8 cellular contexts compared by ENCODE assay signal in genomic region chr19:38318595-38319142, GRCh38. TPM values are rescaled to one million over a fixed set of nuclear protein-coding genes. Genes with fewer than 3 reads are reported as not detected.
DNase-seq lines count a peak whose midpoint lies in the region; ATAC-seq and TF ChIP-seq lines count a peak whose summit lies in the region.

No MANE protein-coding gene starts in this region.

- H3K9ac ChIP-seq in IMR-90 (ENCODE audit: low read depth, low read length): no peak overlapping the region

- no peak overlapping the region for H3K56ac ChIP-seq in IMR-90 (ENCODE audit: extremely low read depth, insufficient read depth, low read length)

- no peak overlapping the region for H4K5ac ChIP-seq in IMR-90 (ENCODE audit: low read depth, low read length)

- no TSS peak for BruUV-seq in IMR-90 (replicated peaks; lab: Mats Ljungman, UMichigan)

- no peaks in the 10 kb centered on the region for H3K36me3 ChIP-seq in CD4-positive, CD25-positive, alpha-beta regulatory T cell (ENCODE audit: control insufficient read depth, insufficient read depth, low read length)
- H3K36me3 ChIP-seq in IMR-90 (ENCODE audit: control insufficient read depth, insufficient read depth, low read length) (no peaks in the 10 kb centered on the region), left lung (no peaks in the 10 kb centered on the region)

- in situ Hi-C loops in IMR-90 (cut with MboI; ENCODE audit: low sequenced_read_pairs): no loop called here

- no peak for TF ChIP-seq POLR2A in IMR-90 (IDR thresholded peaks at IDR 0.05; ENCODE audit: low read depth, low read length)

- H2AK5ac ChIP-seq in IMR-90 (ENCODE audit: low read depth, low read length): no peak overlapping the region

- no peak overlapping the region for H3K4me3 ChIP-seq in CD4-positive, CD25-positive, alpha-beta regulatory T cell (ENCODE audit: low read depth, low read length)
- H3K4me3 ChIP-seq in IMR-90 (ENCODE audit: insufficient read depth, low read depth, low read length) (no peak overlapping the region), left lung (no peak overlapping the region)

- no peaks in the 10 kb centered on the region for H4K20me1 ChIP-seq in IMR-90 (ENCODE audit: insufficient read depth, low read length)

- H2AFZ ChIP-seq in IMR-90 (replicated peaks; ENCODE audit: low read length, poor library complexity): peak overlapping the region; percentile 95

- H2BK5ac ChIP-seq in IMR-90 (ENCODE audit: low read depth, low read length, poor library complexity, severe bottlenecking): no peak overlapping the region

- peak overlapping the region in 1 of 2 experiments; percentile 86; a peak in 2 of 4 replicates for H4K8ac ChIP-seq in IMR-90 (ENCODE audit: low read depth in 2 of 2, low read length in 2 of 2)

- H3K4me1 Mint-ChIP-seq in CD4-positive, CD25-positive, alpha-beta regulatory T cell: peaks cover 14 to 68% (median 50%) of the 10 kb centered on the region in 4 donors
- peaks cover 15 to 61% (median 57%) of the 10 kb centered on the region in 4 donors for H3K4me1 Mint-ChIP-seq in naive thymus-derived CD8-positive, alpha-beta T cell

- no peaks in the 10 kb centered on the region for H3K27me3 Mint-ChIP-seq in CD4-positive, CD25-positive, alpha-beta regulatory T cell
- no peaks in the 10 kb centered on the region for H3K27me3 Mint-ChIP-seq in naive thymus-derived CD8-positive, alpha-beta T cell

- H3K18ac ChIP-seq in IMR-90 (ENCODE audit: low read depth, low read length): no peak overlapping the region

- no peak overlapping the region for H3K27ac ChIP-seq in CD4-positive, CD25-positive, alpha-beta regulatory T cell (ENCODE audit: insufficient read depth, low read length, poor library complexity, severe bottlenecking)
- H3K27ac ChIP-seq in IMR-90 (ENCODE audit: insufficient read depth, low read length) (no peak overlapping the region), left lung (no peak overlapping the region)

- 0 out of 2 replicates have a peak, but pooled peaks cover 5% of the 10 kb centered on the region for H3K9me1 ChIP-seq in IMR-90 (ENCODE audit: insufficient read depth, low read length)

- peaks cover 8% of the 10 kb centered on the region for H3K36me3 Mint-ChIP-seq in CD4-positive, CD25-positive, alpha-beta regulatory T cell
- no peaks in the 10 kb centered on the region for H3K36me3 Mint-ChIP-seq in naive thymus-derived CD8-positive, alpha-beta T cell

- no peak for DNase-seq in CD4-positive, CD25-positive, alpha-beta regulatory T cell
- DNase-seq in IMR-90 (no peak), dermis blood vessel endothelial cell (peak; percentile 23), NCI-H2081 (lab: John Stamatoyannopoulos, UW) (no peak), left lung (no peak), HT-29 (ENCODE audit: low spot score) (no peak), COLO668 (lab: John Stamatoyannopoulos, UW; ENCODE audit: unreplicated experiment) (no peak)
- no peak for DNase-seq in naive thymus-derived CD8-positive, alpha-beta T cell

- no peak overlapping the region for H3K4me2 ChIP-seq in IMR-90 (ENCODE audit: low read depth, low read length)

- H3K23ac ChIP-seq in IMR-90 (ENCODE audit: low read depth, low read length): no peak overlapping the region; the same call in 1 of the 2 replicates

- H3K79me1 ChIP-seq in IMR-90 (ENCODE audit: low read depth in 1 of 2, low read length in 2 of 2): peaks cover 6 to 20% of the 10 kb centered on the region in 2 experiments

- POLR2A ChIA-PET in IMR-90 (lab: Charles Lee; ENCODE audit: unreplicated experiment): no interaction called here
- POLR2A ChIA-PET in naive thymus-derived CD8-positive, alpha-beta T cell (lab: Charles Lee): interaction anchor here (0.5 to 1.4 kb wide), 7 partner anchors 14 to 412 kb away, joined by 3 to 4 read pairs (median 3); partner anchors contain the start of genes CATSPERG, PSMD8, SIPA1L3 and WDR87

- H2BK20ac ChIP-seq in IMR-90 (ENCODE audit: low read depth, low read length): no peak overlapping the region

- peak overlapping the region; percentile 32 to 81 (median 71) for H3K27ac Mint-ChIP-seq in CD4-positive, CD25-positive, alpha-beta regulatory T cell
- H3K27ac Mint-ChIP-seq in naive thymus-derived CD8-positive, alpha-beta T cell: peak overlapping the region in 9 of 10 donors; percentile 24 to 86 (median 65)

- intact Hi-C loops in IMR-90 (cut with micrococcal nuclease): no loop called here
- intact Hi-C loops in left lung (cut with DNase I): no loop called here

- H3K14ac ChIP-seq in IMR-90 (replicated peaks; ENCODE audit: low read depth, low read length): no peak overlapping the region

- peaks cover 54% of the 10 kb centered on the region for H3K4me1 ChIP-seq in CD4-positive, CD25-positive, alpha-beta regulatory T cell (ENCODE audit: control insufficient read depth, insufficient read depth, low read length, poor library complexity, severe bottlenecking)
- H3K4me1 ChIP-seq in IMR-90 (ENCODE audit: control insufficient read depth, insufficient read depth, low read length) (peaks cover 6% of the 10 kb centered on the region), left lung (peaks cover 27 to 72% of the 10 kb centered on the region in 2 donors)

- H3K9me3 ChIP-seq in CD4-positive, CD25-positive, alpha-beta regulatory T cell (ENCODE audit: control insufficient read depth in 2 of 2, low read length in 2 of 2): no peaks in the 10 kb centered on the region
- no peaks in the 10 kb centered on the region for H3K9me3 ChIP-seq in IMR-90 (ENCODE audit: control insufficient read depth, insufficient read depth, low read length)
- no peaks in the 10 kb centered on the region for H3K9me3 ChIP-seq in left lung

- CTCF ChIA-PET in IMR-90 (lab: Yijun Ruan, JAX): interaction anchor here (0.7 to 1.4 kb wide), 3 partner anchors 39 to 84 kb away, joined by 3 to 5 read pairs (median 5); no protein-coding TSS in a partner anchor

- no peak overlapping the region for H4K91ac ChIP-seq in IMR-90 (ENCODE audit: insufficient read depth, low read depth, low read length)

- dilution Hi-C loops in IMR-90 (cut with HindIII; ENCODE audit: low sequenced_read_pairs, unreplicated experiment): no loop called here

- TF ChIP-seq CTCF in IMR-90 (conservative IDR thresholded peaks at IDR 0.05; ENCODE audit: low read depth, low read length): no peak
- TF ChIP-seq CTCF in left lung (IDR thresholded peaks at IDR 0.05): no peak

- H2BK120ac ChIP-seq in IMR-90 (ENCODE audit: low read depth, low read length): no peak overlapping the region

- H3K4ac ChIP-seq in IMR-90 (ENCODE audit: low read depth, low read length): no peak overlapping the region

- no peaks in the 10 kb centered on the region for H3K27me3 ChIP-seq in CD4-positive, CD25-positive, alpha-beta regulatory T cell (ENCODE audit: control insufficient read depth, insufficient read depth, low read length)
- no peaks in the 10 kb centered on the region; the same call in 1 of the 2 replicates for H3K27me3 ChIP-seq in IMR-90 (ENCODE audit: control insufficient read depth, insufficient read depth, low read length)
- H3K27me3 ChIP-seq in left lung: no peaks in the 10 kb centered on the region

- no peak for TF ChIP-seq RAD21 in IMR-90 (IDR thresholded peaks at IDR 0.05; ENCODE audit: low read length)

- WGBS in IMR-90 (ENCODE audit: extremely low coverage in 2 of 2, insufficient read length in 1 of 2), 2 experiments: 40% methylated on average over 1 of the region's 7 CpGs; no CpG with 5 or more reads in 1 of the 2 experiments

- peak overlapping the region; percentile 87 to 90 (median 88) for H3K4me3 Mint-ChIP-seq in CD4-positive, CD25-positive, alpha-beta regulatory T cell
- peak overlapping the region; percentile 55 to 91 (median 84) for H3K4me3 Mint-ChIP-seq in naive thymus-derived CD8-positive, alpha-beta T cell

- ATAC-seq in CD4-positive, CD25-positive, alpha-beta regulatory T cell (ENCODE audit: low read depth in 2 of 2): no peak
- ATAC-seq in IMR-90 (ENCODE audit: low read depth) (no peak), left lung (no peak)
- ATAC-seq in naive thymus-derived CD8-positive, alpha-beta T cell: no peak

- no peak overlapping the region for H2BK15ac ChIP-seq in IMR-90 (ENCODE audit: low read depth, low read length)

- no peak overlapping the region for H2AK9ac ChIP-seq in IMR-90 (replicated peaks; ENCODE audit: low read depth, low read length, poor library complexity)

- H3K9me3 Mint-ChIP-seq in CD4-positive, CD25-positive, alpha-beta regulatory T cell: peaks cover 0 to 1% (median 0%) of the 10 kb centered on the region in 7 donors
- no peaks in the 10 kb centered on the region for H3K9me3 Mint-ChIP-seq in naive thymus-derived CD8-positive, alpha-beta T cell

RNA-seq across cellular contexts. Expression of gene KCNK6, which starts 1.0 kb away (rescaled TPM):
- total RNA-seq in CD4-positive, CD25-positive, alpha-beta regulatory T cell: 8.7 TPM
- polyA plus RNA-seq in CD4-positive, CD25-positive, alpha-beta regulatory T cell: 1 to 10 TPM; 2.6 to 4.6 (median 2.7) TPM
- 2.7 and 2.8 TPM in 2 replicates for total RNA-seq in IMR-90 (2012; rRNA removed)
- polyA plus RNA-seq in IMR-90 (2012; rRNA removed): 3.9 and 4.5 TPM in 2 replicates
- 3.3 and 4.2 TPM in 2 replicates for polyA plus RNA-seq in IMR-90 (2012; cell fraction: cytosol; rRNA removed)
- polyA plus RNA-seq in IMR-90 (2012; cell fraction: nucleus; rRNA removed; ENCODE audit: low replicate concordance): 2.9 and 3.1 TPM in 2 replicates
- total RNA-seq in dermis blood vessel endothelial cell: 8.7 and 10.2 TPM in 2 replicates
- total RNA-seq in naive thymus-derived CD8-positive, alpha-beta T cell: 1 to 10 TPM; 6.6 to 6.8 TPM
- 1 to 10 TPM; 1.1 to 3.1 (median 1.2) TPM for polyA plus RNA-seq in naive thymus-derived CD8-positive, alpha-beta T cell
- total RNA-seq in left lung: 10 to 100 TPM; 11.8 to 12.4 TPM
- 10.3 and 13.9 TPM in 2 replicates for total RNA-seq in HT-29 (2014; rRNA removed; shearing (Covaris generic))

RNA-seq across cellular contexts. Expression of gene YIF1B, which starts 2.9 kb away (rescaled TPM):
- total RNA-seq in CD4-positive, CD25-positive, alpha-beta regulatory T cell: 22.9 TPM
- 10 to 100 TPM; 34.4 to 47.7 (median 36.8) TPM for polyA plus RNA-seq in CD4-positive, CD25-positive, alpha-beta regulatory T cell
- total RNA-seq in IMR-90 (2012; rRNA removed) (72.2 and 78.9 TPM in 2 replicates), dermis blood vessel endothelial cell (76.6 and 97.3 TPM in 2 replicates), left lung (10 to 100 TPM; 52.0 to 59.6 TPM)
- polyA plus RNA-seq in IMR-90 (2012; rRNA removed): 162 and 165 TPM in 2 replicates
- polyA plus RNA-seq in IMR-90 (2012; cell fraction: cytosol; rRNA removed): 95.0 and 225 TPM in 2 replicates
- 92.8 and 241 TPM in 2 replicates for polyA plus RNA-seq in IMR-90 (2012; cell fraction: nucleus; rRNA removed; ENCODE audit: low replicate concordance)
- 10 to 100 TPM; 33.7 to 36.4 TPM for total RNA-seq in naive thymus-derived CD8-positive, alpha-beta T cell
- 10 to 100 TPM; 40.7 to 47.8 (median 44.9) TPM for polyA plus RNA-seq in naive thymus-derived CD8-positive, alpha-beta T cell
- 137 and 149 TPM in 2 replicates for total RNA-seq in HT-29 (2014; rRNA removed; shearing (Covaris generic))

RNA-seq across cellular contexts. Expression of gene C19orf33, which starts 14.6 kb away (rescaled TPM):
- total RNA-seq in CD4-positive, CD25-positive, alpha-beta regulatory T cell: not detected
- polyA plus RNA-seq in CD4-positive, CD25-positive, alpha-beta regulatory T cell: not detected
- total RNA-seq in IMR-90 (2012; rRNA removed) (1.4 TPM in 1 of 2 replicates, not detected in the other), dermis blood vessel endothelial cell (14.8 TPM in 1 of 2 replicates, not detected in the other), left lung (100 to 1,000 TPM in 1 of 2 donors, 10 to 100 TPM in 1; 63.2 to 120 TPM)
- 0.80 and 0.96 TPM in 2 replicates for polyA plus RNA-seq in IMR-90 (2012; rRNA removed)
- 0.44 and 3.1 TPM in 2 replicates for polyA plus RNA-seq in IMR-90 (2012; cell fraction: cytosol; rRNA removed)
- polyA plus RNA-seq in IMR-90 (2012; cell fraction: nucleus; rRNA removed; ENCODE audit: low replicate concordance): not detected in 2 replicates
- 1 to 10 TPM in 1 of 2 experiments, not detected in 1; 1.2 TPM for total RNA-seq in naive thymus-derived CD8-positive, alpha-beta T cell
- polyA plus RNA-seq in naive thymus-derived CD8-positive, alpha-beta T cell: 1 to 10 TPM in 1 of 3 donors, not detected in 2; 1.1 TPM
- total RNA-seq in HT-29 (2014; rRNA removed; shearing (Covaris generic)): 1,318 and 1,477 TPM in 2 replicates

RNA-seq across cellular contexts. Expression of gene CATSPERG, which starts 17.0 kb away (rescaled TPM):
- 12.6 TPM for total RNA-seq in CD4-positive, CD25-positive, alpha-beta regulatory T cell
- polyA plus RNA-seq in CD4-positive, CD25-positive, alpha-beta regulatory T cell: 1 to 10 TPM; 1.0 to 4.3 (median 1.9) TPM
- total RNA-seq in IMR-90 (2012; rRNA removed) (0.18 TPM in 1 of 2 replicates, not detected in the other), dermis blood vessel endothelial cell (2.0 and 6.1 TPM in 2 replicates), left lung (1 to 10 TPM; 7.6 to 9.6 TPM)
- 0.16 and 0.34 TPM in 2 replicates for polyA plus RNA-seq in IMR-90 (2012; rRNA removed)
- polyA plus RNA-seq in IMR-90 (2012; cell fraction: cytosol; rRNA removed): 0.08 and 0.21 TPM in 2 replicates
- 1.1 and 1.9 TPM in 2 replicates for polyA plus RNA-seq in IMR-90 (2012; cell fraction: nucleus; rRNA removed; ENCODE audit: low replicate concordance)
- total RNA-seq in naive thymus-derived CD8-positive, alpha-beta T cell: 10 to 100 TPM; 23.5 to 24.5 TPM
- 1 to 10 TPM in 2 of 3 donors, under 1 TPM in 1; 0.76 to 6.6 (median 2.9) TPM for polyA plus RNA-seq in naive thymus-derived CD8-positive, alpha-beta T cell
- 4.0 and 10.5 TPM in 2 replicates for total RNA-seq in HT-29 (2014; rRNA removed; shearing (Covaris generic))

RNA-seq across cellular contexts. Expression of gene SPINT2, which starts 54.3 kb away (rescaled TPM):
- 15.6 TPM for total RNA-seq in CD4-positive, CD25-positive, alpha-beta regulatory T cell
- 10 to 100 TPM; 36.0 to 70.4 (median 53.5) TPM for polyA plus RNA-seq in CD4-positive, CD25-positive, alpha-beta regulatory T cell
- total RNA-seq in IMR-90 (2012; rRNA removed) (0.28 and 0.54 TPM in 2 replicates), dermis blood vessel endothelial cell (25.9 and 34.5 TPM in 2 replicates), left lung (100 to 1,000 TPM; 206 to 317 TPM)
- 1.2 and 2.2 TPM in 2 replicates for polyA plus RNA-seq in IMR-90 (2012; rRNA removed)
- polyA plus RNA-seq in IMR-90 (2012; cell fraction: cytosol; rRNA removed): 1.2 and 1.8 TPM in 2 replicates
- polyA plus RNA-seq in IMR-90 (2012; cell fraction: nucleus; rRNA removed; ENCODE audit: low replicate concordance): 1.2 and 1.3 TPM in 2 replicates
- 10 to 100 TPM; 49.6 to 50.5 TPM for total RNA-seq in naive thymus-derived CD8-positive, alpha-beta T cell
- 100 to 1,000 TPM; 139 to 162 (median 158) TPM for polyA plus RNA-seq in naive thymus-derived CD8-positive, alpha-beta T cell
- total RNA-seq in HT-29 (2014; rRNA removed; shearing (Covaris generic)): 2,475 and 2,514 TPM in 2 replicates

Comparison
In these comparisons a context has a peak if more than half of its experiments do, and no peak if none do; other contexts are left out.
1. RNA of gene C19orf33, which starts 14.6 kb away (total RNA-seq): 1,318 to 1,477 TPM in HT-29; 63.2 to 120 TPM in left lung, 14.8 TPM in dermis blood vessel endothelial cell, 1.2 TPM in naive thymus-derived CD8-positive, alpha-beta T cell, not detected in CD4-positive, CD25-positive, alpha-beta regulatory T cell (single experiment) and 1.4 TPM in IMR-90; every median in the first group is over 10 times any median in the second.